Comparison of ENCODE assay signal across 29 cellular contexts in the genomic region with DNA sequence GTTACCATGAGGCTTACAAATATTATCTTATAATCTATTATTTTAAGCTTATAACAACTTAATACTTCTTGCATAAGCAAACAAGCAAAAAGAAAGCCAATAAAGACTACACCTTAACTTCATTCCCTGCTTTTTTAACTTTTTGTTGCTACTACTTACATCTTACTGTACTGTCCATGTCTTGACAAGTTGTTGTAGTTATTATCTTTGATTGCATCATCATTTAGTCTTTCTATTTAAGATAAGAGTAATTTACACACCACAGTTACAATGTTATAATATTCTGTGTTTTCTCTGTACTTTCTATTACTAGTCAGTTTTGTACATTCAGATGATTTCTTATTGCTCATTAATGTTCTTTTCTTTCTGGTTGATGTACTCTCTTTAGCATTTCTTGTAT.
"Had no signal": no experiment of that assay in that cellular context is flagged by ENCODE, and none has a peak within 500 bp of the region (broad histone marks: within the 10 kb centered on the region; RNA-seq: fewer than 3 reads in every experiment).

No MANE protein-coding gene starts in this region.

- H3K36me3 ChIP-seq: neutrophil, spleen, thoracic aorta, thyroid gland, tibial nerve, upper lobe of left lung, vagina had no signal

- FAIRE-seq: urothelium cell line had no signal

- H3K9me3 ChIP-seq: neutrophil, psoas muscle, spleen, thoracic aorta, thyroid gland, upper lobe of left lung, vagina had no signal

- H3K4me3 ChIP-seq: psoas muscle, skin epidermis, smooth muscle cell, spleen, thoracic aorta, thyroid gland, tibial nerve, upper lobe of left lung, vagina had no signal

- H3K27me3 ChIP-seq: neutrophil, spleen, thyroid gland, tibial nerve, upper lobe of left lung, vagina had no signal

- H3K79me2 ChIP-seq: parathyroid adenoma had no signal

- H3K4me1 ChIP-seq: parathyroid adenoma, psoas muscle, spleen, thyroid gland, tibial nerve, upper lobe of left lung, vagina had no signal

- ATAC-seq: naive thymus-derived CD8-positive, alpha-beta T cell; natural killer cell treated with Interleukin-12 subunit alpha and Interleukin-12 subunit beta and Interleukin-15 and Interleukin-18, amount 100 ng/mL, for 72 hours; psoas muscle; right cardiac atrium; sciatic nerve; stimulated activated memory B cell treated with anti-CD40 and anti-IgM and Interleukin-4, amounts not matched to agents 10 μg/mL and 1 μg/mL and 100 μg/mL, for 72 hours; stimulated activated naive CD8-positive, alpha-beta T cell treated with anti-CD3 and anti-CD28 coated beads, Interleukin-15, amount 100 ng/mL, for 72 hours; stimulated activated naive CD8-positive, alpha-beta T cell treated with anti-CD3 and anti-CD28 coated beads, Interleukin-15, Interleukin-2, amounts not matched to agents 100 U/mL and 50 U/mL, for 24 hours had no signal

- H3K4me2 ChIP-seq: smooth muscle cell had no signal

- H3K27ac ChIP-seq: neutrophil, parathyroid adenoma, psoas muscle, skin epidermis, spleen, thoracic aorta, thyroid gland, tibial nerve, upper lobe of left lung, vagina had no signal

- H2AFZ ChIP-seq: parathyroid adenoma had no signal

- H3K9ac ChIP-seq: parathyroid adenoma had no signal

- DNase-seq: naive thymus-derived CD8-positive, alpha-beta T cell; nephron progenitor cell; nucleus accumbens; posterior cingulate gyrus; psoas muscle; right cardiac atrium; spleen; stimulated activated CD4-positive, alpha-beta T cell treated with anti-CD3 and anti-CD28 coated beads, Interleukin-12 subunit alpha, Interleukin-12 subunit beta, amount 100 ng/mL, for 4 hours; stimulated activated CD4-positive, alpha-beta T cell treated with anti-CD3 and anti-CD28 coated beads, Interleukin-1b, Interleukin-23, amount 100 ng/mL, for 48 hours; stimulated activated CD4-positive, alpha-beta T cell treated with anti-CD3 and anti-CD28 coated beads, Interleukin-4, amount 100 ng/mL, for 1 hour; stimulated activated CD4-positive, alpha-beta T cell treated with anti-CD3 and anti-CD28 coated beads, Interleukin-4, amount 100 ng/mL, for 4 hours; stimulated activated CD8-positive, alpha-beta memory T cell treated with anti-CD3 and anti-CD28 coated beads, Interleukin-4, amount 100 ng/mL, for 48 hours; stimulated activated naive CD4-positive, alpha-beta T cell; stimulated activated naive CD8-positive, alpha-beta T cell treated with anti-CD3 and anti-CD28 coated beads, Interleukin-15, amount 100 ng/mL, for 72 hours; stimulated activated naive CD8-positive, alpha-beta T cell treated with anti-CD3 and anti-CD28 coated beads, Interleukin-15, Interleukin-2, amounts not matched to agents 100 U/mL and 50 U/mL, for 24 hours; thyroid gland; trophoblast cell; upper lobe of left lung had no signal
